1 cellular context compared by ENCODE assay signal in the genomic region with DNA sequence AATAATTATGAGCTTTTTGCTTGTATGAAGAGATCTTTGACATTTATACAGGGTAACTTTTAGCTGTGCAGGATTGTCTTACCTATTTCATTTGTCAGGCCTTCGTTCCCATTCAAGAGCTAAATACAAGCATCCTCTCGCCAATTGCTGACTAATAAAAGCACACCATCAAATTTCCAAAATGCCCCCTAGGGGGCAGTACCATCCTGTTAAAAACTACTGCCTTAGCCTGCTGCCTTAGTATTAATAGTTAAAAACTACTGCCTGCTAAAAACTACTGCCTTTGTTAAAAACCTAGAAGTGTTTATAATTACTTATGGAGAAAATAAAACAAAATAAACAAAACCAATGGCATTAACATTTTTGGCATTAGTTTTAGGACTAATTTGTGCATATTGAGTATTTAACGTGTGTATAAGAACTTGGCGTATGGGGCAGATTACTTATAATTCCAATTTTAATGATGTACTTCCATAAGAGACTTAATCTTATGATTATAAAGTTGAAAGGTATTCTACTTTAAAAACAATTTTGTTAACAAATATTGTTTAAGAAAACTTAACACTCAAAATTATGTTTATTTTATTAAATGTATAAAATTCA.
TF ChIP-seq lines count a peak whose summit lies in the region.

No MANE protein-coding gene starts in this region.

TF ChIP-seq in GM23338, 12 proteins besides CTCF, POLR2A, EP300 and RAD21 (continued from another document):
- TF ChIP-seq, protein P1, sequence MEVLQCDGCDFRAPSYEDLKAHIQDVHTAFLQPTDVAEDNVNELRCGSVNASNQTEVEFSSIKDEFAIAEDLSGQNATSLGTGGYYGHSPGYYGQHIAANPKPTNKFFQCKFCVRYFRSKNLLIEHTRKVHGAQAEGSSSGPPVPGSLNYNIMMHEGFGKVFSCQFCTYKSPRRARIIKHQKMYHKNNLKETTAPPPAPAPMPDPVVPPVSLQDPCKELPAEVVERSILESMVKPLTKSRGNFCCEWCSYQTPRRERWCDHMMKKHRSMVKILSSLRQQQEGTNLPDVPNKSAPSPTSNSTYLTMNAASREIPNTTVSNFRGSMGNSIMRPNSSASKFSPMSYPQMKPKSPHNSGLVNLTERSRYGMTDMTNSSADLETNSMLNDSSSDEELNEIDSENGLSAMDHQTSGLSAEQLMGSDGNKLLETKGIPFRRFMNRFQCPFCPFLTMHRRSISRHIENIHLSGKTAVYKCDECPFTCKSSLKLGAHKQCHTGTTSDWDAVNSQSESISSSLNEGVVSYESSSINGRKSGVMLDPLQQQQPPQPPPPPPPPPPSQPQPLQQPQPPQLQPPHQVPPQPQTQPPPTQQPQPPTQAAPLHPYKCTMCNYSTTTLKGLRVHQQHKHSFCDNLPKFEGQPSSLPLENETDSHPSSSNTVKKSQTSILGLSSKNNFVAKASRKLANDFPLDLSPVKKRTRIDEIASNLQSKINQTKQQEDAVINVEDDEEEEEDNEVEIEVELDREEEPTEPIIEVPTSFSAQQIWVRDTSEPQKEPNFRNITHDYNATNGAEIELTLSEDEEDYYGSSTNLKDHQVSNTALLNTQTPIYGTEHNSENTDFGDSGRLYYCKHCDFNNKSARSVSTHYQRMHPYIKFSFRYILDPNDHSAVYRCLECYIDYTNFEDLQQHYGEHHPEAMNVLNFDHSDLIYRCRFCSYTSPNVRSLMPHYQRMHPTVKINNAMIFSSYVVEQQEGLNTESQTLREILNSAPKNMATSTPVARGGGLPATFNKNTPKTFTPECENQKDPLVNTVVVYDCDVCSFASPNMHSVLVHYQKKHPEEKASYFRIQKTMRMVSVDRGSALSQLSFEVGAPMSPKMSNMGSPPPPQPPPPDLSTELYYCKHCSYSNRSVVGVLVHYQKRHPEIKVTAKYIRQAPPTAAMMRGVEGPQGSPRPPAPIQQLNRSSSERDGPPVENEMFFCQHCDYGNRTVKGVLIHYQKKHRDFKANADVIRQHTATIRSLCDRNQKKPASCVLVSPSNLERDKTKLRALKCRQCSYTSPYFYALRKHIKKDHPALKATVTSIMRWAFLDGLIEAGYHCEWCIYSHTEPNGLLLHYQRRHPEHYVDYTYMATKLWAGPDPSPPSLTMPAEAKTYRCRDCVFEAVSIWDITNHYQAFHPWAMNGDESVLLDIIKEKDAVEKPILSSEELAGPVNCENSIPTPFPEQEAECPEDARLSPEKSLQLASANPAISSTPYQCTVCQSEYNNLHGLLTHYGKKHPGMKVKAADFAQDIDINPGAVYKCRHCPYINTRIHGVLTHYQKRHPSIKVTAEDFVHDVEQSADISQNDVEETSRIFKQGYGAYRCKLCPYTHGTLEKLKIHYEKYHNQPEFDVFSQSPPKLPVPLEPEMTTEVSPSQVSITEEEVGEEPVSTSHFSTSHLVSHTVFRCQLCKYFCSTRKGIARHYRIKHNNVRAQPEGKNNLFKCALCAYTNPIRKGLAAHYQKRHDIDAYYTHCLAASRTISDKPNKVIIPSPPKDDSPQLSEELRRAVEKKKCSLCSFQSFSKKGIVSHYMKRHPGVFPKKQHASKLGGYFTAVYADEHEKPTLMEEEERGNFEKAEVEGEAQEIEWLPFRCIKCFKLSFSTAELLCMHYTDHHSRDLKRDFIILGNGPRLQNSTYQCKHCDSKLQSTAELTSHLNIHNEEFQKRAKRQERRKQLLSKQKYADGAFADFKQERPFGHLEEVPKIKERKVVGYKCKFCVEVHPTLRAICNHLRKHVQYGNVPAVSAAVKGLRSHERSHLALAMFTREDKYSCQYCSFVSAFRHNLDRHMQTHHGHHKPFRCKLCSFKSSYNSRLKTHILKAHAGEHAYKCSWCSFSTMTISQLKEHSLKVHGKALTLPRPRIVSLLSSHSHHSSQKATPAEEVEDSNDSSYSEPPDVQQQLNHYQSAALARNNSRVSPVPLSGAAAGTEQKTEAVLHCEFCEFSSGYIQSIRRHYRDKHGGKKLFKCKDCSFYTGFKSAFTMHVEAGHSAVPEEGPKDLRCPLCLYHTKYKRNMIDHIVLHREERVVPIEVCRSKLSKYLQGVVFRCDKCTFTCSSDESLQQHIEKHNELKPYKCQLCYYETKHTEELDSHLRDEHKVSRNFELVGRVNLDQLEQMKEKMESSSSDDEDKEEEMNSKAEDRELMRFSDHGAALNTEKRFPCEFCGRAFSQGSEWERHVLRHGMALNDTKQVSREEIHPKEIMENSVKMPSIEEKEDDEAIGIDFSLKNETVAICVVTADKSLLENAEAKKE (CRISPR knock-in tag; IDR thresholded peaks at IDR 0.05), result no peak
- TF ChIP-seq REST (IDR thresholded peaks at IDR 0.05; ENCODE audit: unreplicated experiment), result no peak
- TF ChIP-seq JUNB (IDR thresholded peaks at IDR 0.05; ENCODE audit: unreplicated experiment), result no peak
- TF ChIP-seq EZH2phosphoT487 (IDR thresholded peaks at IDR 0.05; ENCODE audit: unreplicated experiment), result no peak
